ENCODE assay signal across 8 cellular contexts in genomic region chr11:34653851-34654490, GRCh38. TPM values are rescaled to one million over a fixed set of nuclear protein-coding genes. Genes with fewer than 3 reads are reported as not detected.
DNase-seq lines count a peak whose midpoint lies in the region; TF ChIP-seq lines count a peak whose summit lies in the region.

No MANE protein-coding gene starts in this region.

- no peaks in the 10 kb centered on the region for H3K36me3 ChIP-seq in HEK293 (ENCODE audit: control insufficient read depth in 2 of 2, insufficient read depth in 1 of 2, low read length in 2 of 2)
- H3K36me3 ChIP-seq in adrenal gland (replicated peaks in 1 of 2), result no peaks in the 10 kb centered on the region

- peak in 1 of 2 donors; percentile 56 for TF ChIP-seq POLR2A in adrenal gland (IDR thresholded peaks at IDR 0.05)

- no peaks in the 10 kb centered on the region for H3K27me3 ChIP-seq in adrenal gland
- no peaks in the 10 kb centered on the region for H3K27me3 ChIP-seq in layer of hippocampus (ENCODE audit: control insufficient read depth, insufficient read depth, low read length)

- POLR2A ChIA-PET in HEK293 (lab: Yijun Ruan, JAX), result interaction anchor here (0.8 kb wide), 1 partner anchor 9 kb away, joined by 3 read pairs; no protein-coding TSS in a partner anchor

- CTCF ChIA-PET in HEK293 (lab: Yijun Ruan, JAX), result interaction anchor here (0.6 kb wide), 2 partner anchors 8 to 650 kb away, joined by 3 to 4 read pairs; no protein-coding TSS in a partner anchor

- no peaks in the 10 kb centered on the region for H3K4me1 ChIP-seq in HEK293 (ENCODE audit: control insufficient read depth, insufficient read depth, low read length)
- H3K4me1 ChIP-seq in adrenal gland (replicated peaks in 1 of 2), result peaks cover 15 to 35% of the 10 kb centered on the region in 2 donors

- no peak for TF ChIP-seq CTCF in HEK293 (tag by site-specific recombination; IDR thresholded peaks at IDR 0.05)
- no peak for TF ChIP-seq CTCF in adrenal gland (IDR thresholded peaks at IDR 0.05)

- DNase-seq in A172 (ENCODE audit: low spot score) (peak; percentile 95), adrenal gland (peak; percentile 82 to 98 (median 95)), NCI-H2081 treated with DMSO at 0.1 percent for 48 hours (lab: John Stamatoyannopoulos, UW) (no peak), NCI-H2171 treated with DMSO at 0.1 percent for 48 hours (lab: John Stamatoyannopoulos, UW) (no peak), T-helper 9 cell (no peak)
- no peak for DNase-seq in activated effector memory CD4-positive, alpha-beta T cell treated with Interleukin-2 at 50 U/mL for 16 hours

- H3K4me3 ChIP-seq in HEK293 (ENCODE audit: low read depth, low read length) (no peak overlapping the region), adrenal gland (no peak overlapping the region)

- H3K27ac ChIP-seq in HEK293 (ENCODE audit: extremely low read depth, low read depth, low read length), result no peak overlapping the region
- peak overlapping the region; percentile 26 to 94 (median 83) for H3K27ac ChIP-seq in adrenal gland
- H3K27ac ChIP-seq in layer of hippocampus (ENCODE audit: low read depth, low read length), result peak overlapping the region; percentile 83

- no peaks in the 10 kb centered on the region for H3K9me3 ChIP-seq in HEK293 (ENCODE audit: control insufficient read depth, insufficient read depth, low read depth, low read length)
- H3K9me3 ChIP-seq in adrenal gland (replicated peaks in 1 of 3), result no peaks in the 10 kb centered on the region

- 42 to 66% (median 49%) methylated on average over 10 to 12 of the region's 12 CpGs for WGBS in adrenal gland, 4 donors

- intact Hi-C loops in adrenal gland (cut with DNase I), result no loop called here

TF ChIP-seq in HEK293, 187 proteins besides CTCF, POLR2A, EP300 and RAD21:
- TF ChIP-seq GLIS2 (tag by site-specific recombination; IDR thresholded peaks at IDR 0.05) (no peak), ZNF26 (tag by site-specific recombination; IDR thresholded peaks at IDR 0.05) (no peak), GLI2 (tag by site-specific recombination; IDR thresholded peaks at IDR 0.05; ENCODE audit: borderline replicate concordance, low read depth) (no peak), PATZ1 (tag by site-specific recombination; IDR thresholded peaks at IDR 0.05) (no peak), SALL2 (tag by site-specific recombination; IDR thresholded peaks at IDR 0.05; ENCODE audit: borderline replicate concordance) (no peak), ZSCAN4 (tag by site-specific recombination; IDR thresholded peaks at IDR 0.05) (no peak), ZSCAN23 (tag by site-specific recombination; IDR thresholded peaks at IDR 0.05) (no peak), SCRT2 (tag by site-specific recombination; IDR thresholded peaks at IDR 0.05) (peak; percentile 45; the same call in 1 of the 2 replicates)

RNA-seq across cellular contexts. Expression of gene EHF, which starts 33.1 kb away (rescaled TPM):
- total RNA-seq in A172 (2014; rRNA removed; shearing (Covaris generic)), result 0.14 TPM in 1 of 2 replicates, not detected in the other
- total RNA-seq in adrenal gland, result 1 to 10 TPM in 5 of 8 donors, under 1 TPM in 3; 0.43 to 6.8 (median 1.3) TPM
- polyA plus RNA-seq in adrenal gland, result under 1 TPM; 0.38 to 0.64 (median 0.40) TPM

Comparison
In these comparisons a context has a peak if more than half of its experiments do, and no peak if none do; other contexts are left out.
1. DNase-seq: peak in A172 (single experiment) and adrenal gland (7 of 7); none in NCI-H2081 treated with DMSO at 0.1 percent for 48 hours (single experiment), activated effector memory CD4-positive, alpha-beta T cell treated with Interleukin-2 at 50 U/mL for 16 hours (single experiment), NCI-H2171 treated with DMSO at 0.1 percent for 48 hours (single experiment) and T-helper 9 cell (single experiment).